In the genomic region with DNA sequence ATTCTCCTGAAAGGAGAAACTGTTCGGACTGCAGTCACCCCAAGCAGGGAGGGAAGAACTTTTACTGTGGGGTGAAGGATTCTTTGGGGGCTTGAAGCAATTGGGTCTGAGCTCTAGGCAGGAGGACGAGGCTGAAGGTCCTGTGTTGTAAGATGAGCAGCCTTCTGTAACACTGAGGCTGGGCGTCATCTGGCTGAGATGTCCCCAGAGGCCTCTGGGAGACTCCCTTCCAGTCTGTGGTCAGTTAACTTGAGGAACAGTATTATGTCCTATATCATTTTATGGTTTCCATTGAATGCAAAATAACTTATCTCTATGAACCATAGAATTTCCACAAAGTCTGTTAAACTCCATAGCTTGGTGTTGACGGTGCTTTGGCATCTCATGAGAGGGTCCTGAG, we compare ENCODE assay signal across 24 cellular contexts.
"Had no signal": no experiment of that assay in that cellular context is flagged by ENCODE, and none has a peak within 500 bp of the region (broad histone marks: within the 10 kb centered on the region; RNA-seq: fewer than 3 reads in every experiment).

No MANE protein-coding gene starts in this region.

- ATAC-seq: esophagus mucosa; gastrocnemius medialis; left lobe of liver; natural killer cell treated with Interleukin-12 subunit alpha and Interleukin-12 subunit beta and Interleukin-15 and Interleukin-18, amount 100 ng/mL, for 72 hours; sciatic nerve; stimulated activated naive CD8-positive, alpha-beta T cell treated with anti-CD3 and anti-CD28 coated beads, Interleukin-15, Interleukin-2, amounts not matched to agents 100 U/mL and 50 U/mL, for 24 hours; upper lobe of right lung had no signal

- H3K4me3 Mint-ChIP-seq: dendritic cell treated with granulocyte-macrophage colony-stimulating factor and Interleukin-4, amounts not matched to agents 40 ng/mL and 50 ng/mL, for 4 days; endodermal cell; memory B cell; naive B cell; natural killer cell treated with Interleukin-12 subunit alpha and Interleukin-12 subunit beta and Interleukin-15 and Interleukin-18, amount 100 ng/mL, for 72 hours; neural crest cell had no signal

- DNase-seq: colonic mucosa; effector CD8-positive, alpha-beta T cell; endodermal cell; foreskin fibroblast; gastrocnemius medialis; head of caudate nucleus; kidney; naive B cell; stimulated activated CD4-positive, alpha-beta T cell treated with anti-CD3 and anti-CD28 coated beads, Interleukin-12 subunit alpha, Interleukin-12 subunit beta, amount 100 ng/mL, for 4 hours; stimulated activated CD4-positive, alpha-beta T cell treated with anti-CD3 and anti-CD28 coated beads, Interleukin-1b, Interleukin-23, amount 100 ng/mL, for 48 hours; stimulated activated CD4-positive, alpha-beta T cell treated with anti-CD3 and anti-CD28 coated beads, Interleukin-4, amount 100 ng/mL, for 1 hour; stimulated activated CD8-positive, alpha-beta memory T cell treated with anti-CD3 and anti-CD28 coated beads, Interleukin-4, amount 100 ng/mL, for 48 hours; stimulated activated naive CD8-positive, alpha-beta T cell treated with anti-CD3 and anti-CD28 coated beads, Interleukin-15, Interleukin-2, amounts not matched to agents 100 U/mL and 50 U/mL, for 24 hours; transverse colon; upper lobe of right lung; uterus had no signal

- H3K4me1 Mint-ChIP-seq: neural crest cell had no signal

- H3K27me3 Mint-ChIP-seq: dendritic cell treated with granulocyte-macrophage colony-stimulating factor and Interleukin-4, amounts not matched to agents 40 ng/mL and 50 ng/mL, for 4 days; memory B cell; naive B cell; natural killer cell treated with Interleukin-12 subunit alpha and Interleukin-12 subunit beta and Interleukin-15 and Interleukin-18, amount 100 ng/mL, for 72 hours; progenitor cell of endocrine pancreas had no signal

- H3K36me3 Mint-ChIP-seq: memory B cell; naive B cell; natural killer cell treated with Interleukin-12 subunit alpha and Interleukin-12 subunit beta and Interleukin-15 and Interleukin-18, amount 100 ng/mL, for 72 hours had no signal

- H3K27ac Mint-ChIP-seq: dendritic cell treated with granulocyte-macrophage colony-stimulating factor and Interleukin-4, amounts not matched to agents 40 ng/mL and 50 ng/mL, for 4 days; endodermal cell; memory B cell; natural killer cell treated with Interleukin-12 subunit alpha and Interleukin-12 subunit beta and Interleukin-15 and Interleukin-18, amount 100 ng/mL, for 72 hours; progenitor cell of endocrine pancreas had no signal

- H3K9me3 Mint-ChIP-seq: dendritic cell treated with granulocyte-macrophage colony-stimulating factor and Interleukin-4, amounts not matched to agents 40 ng/mL and 50 ng/mL, for 4 days; endodermal cell; memory B cell; naive B cell; natural killer cell treated with Interleukin-12 subunit alpha and Interleukin-12 subunit beta and Interleukin-15 and Interleukin-18, amount 100 ng/mL, for 72 hours; neural crest cell had no signal
